ENCODE assay signal across 22 cellular contexts in genomic region chr2:166181813-166182154, GRCh38. TPM values are rescaled to one million over a fixed set of nuclear protein-coding genes. Genes with fewer than 3 reads are reported as not detected.
A peak's percentile ranks its signal among the peaks of the same experiment; 100 is the strongest.
DNase-seq lines count a peak whose midpoint lies in the region; ATAC-seq and TF ChIP-seq lines count a peak whose summit lies in the region.
"Had no signal": no experiment of that assay in that cellular context is flagged by ENCODE, and none has a peak within 500 bp of the region (broad histone marks: within the 10 kb centered on the region; RNA-seq: fewer than 3 reads in every experiment).

No MANE protein-coding gene starts in this region.

- H3K9ac ChIP-seq in Loucy (ENCODE audit: low read depth, low read length, poor library complexity, severe bottlenecking): no peak overlapping the region

- H2AFZ ChIP-seq in Loucy (ENCODE audit: low read length): no peak overlapping the region

- H3F3A ChIP-seq in Loucy (ENCODE audit: low read depth): no peaks in the 10 kb centered on the region

- peak overlapping the region; percentile 85 for H3K27ac Mint-ChIP-seq in chondrocyte (ENCODE audit: unreplicated experiment)
- H3K27ac Mint-ChIP-seq in type B pancreatic cell: peak overlapping the region; percentile 33
- H3K27ac Mint-ChIP-seq: activated naive CD8-positive, alpha-beta T cell treated with anti-CD3 and anti-CD28 coated beads, Interleukin-2, amount 50 U/mL, for 24 hours; B cell; brain; WTC11 had no signal

- H3K4me2 ChIP-seq in Loucy (ENCODE audit: low read depth, low read length, poor library complexity, severe bottlenecking): no peak overlapping the region

- no peaks in the 10 kb centered on the region for H3K9me2 ChIP-seq in Loucy (replicated peaks; ENCODE audit: low read depth, low read length)

- H3K27me3 Mint-ChIP-seq in chondrocyte (ENCODE audit: low read depth): no peaks in the 10 kb centered on the region
- no peaks in the 10 kb centered on the region for H3K27me3 Mint-ChIP-seq in type B pancreatic cell
- H3K27me3 Mint-ChIP-seq: brain had no signal

- H3K9me3 ChIP-seq in left ventricle myocardium inferior (replicated peaks): no peaks in the 10 kb centered on the region
- no peaks in the 10 kb centered on the region for H3K9me3 ChIP-seq in Loucy (ENCODE audit: insufficient read depth, low read depth, low read length)
- H3K9me3 ChIP-seq: esophagus squamous epithelium, SJCRH30, stomach had no signal

- H4K20me1 ChIP-seq in Loucy (ENCODE audit: insufficient read depth, low read length, poor library complexity, severe bottlenecking): no peaks in the 10 kb centered on the region

- H3K79me2 ChIP-seq in Loucy (ENCODE audit: insufficient read depth, low read length): no peaks in the 10 kb centered on the region

- no peaks in the 10 kb centered on the region for H3K36me3 Mint-ChIP-seq in chondrocyte (ENCODE audit: low read depth)
- no peaks in the 10 kb centered on the region for H3K36me3 Mint-ChIP-seq in type B pancreatic cell
- H3K36me3 Mint-ChIP-seq: brain, WTC11 had no signal

- H3K4me3 Mint-ChIP-seq in chondrocyte (ENCODE audit: unreplicated experiment) (no peak overlapping the region), type B pancreatic cell (no peak overlapping the region)
- H3K4me3 Mint-ChIP-seq: activated naive CD8-positive, alpha-beta T cell treated with anti-CD3 and anti-CD28 coated beads, Interleukin-2, amount 50 U/mL, for 24 hours; B cell; brain; WTC11 had no signal

- no peak for ATAC-seq in left cardiac atrium
- no peak for ATAC-seq in HG02642 (IDR thresholded peaks at IDR 0.05; ENCODE audit: poor library complexity, unreplicated experiment)
- ATAC-seq: activated naive CD8-positive, alpha-beta T cell treated with anti-CD3 and anti-CD28 coated beads, Interleukin-2, amount 50 U/mL, for 24 hours had no signal

- H3K27me3 ChIP-seq in left ventricle myocardium inferior (ENCODE audit: low read depth): peaks cover 15% of the 10 kb centered on the region
- H3K27me3 ChIP-seq in Loucy (ENCODE audit: insufficient read depth, low read length, poor library complexity, severe bottlenecking): no peaks in the 10 kb centered on the region
- H3K27me3 ChIP-seq: SJCRH30 had no signal

- intact Hi-C loops in left ventricle myocardium inferior (cut with micrococcal nuclease): no loop called here
- intact Hi-C loops in left cardiac atrium (cut with DNase I): no loop called here

- DNase-seq in left ventricle myocardium inferior (no peak), left cardiac atrium (no peak), chondrocyte (ENCODE audit: low spot score) (no peak), type B pancreatic cell (ENCODE audit: extremely low spot score, unreplicated experiment) (no peak)
- no peak for DNase-seq in stimulated activated naive CD4-positive, alpha-beta T cell treated with Interleukin-2 at 50 U/mL for 16 hours (lab: John Stamatoyannopoulos, UW)
- DNase-seq in activated CD4-positive, alpha-beta T cell treated with anti-CD3 and anti-CD28 coated beads for 4 hours: no peak
- DNase-seq: activated CD4-positive, alpha-beta T cell treated with anti-CD3 and anti-CD28 coated beads, Interleukin-2, amount 50 U/mL, for 4 hours; activated effector memory CD4-positive, alpha-beta T cell treated with Interleukin-2 at 50 U/mL for 16 hours; DMS79; effector CD8-positive, alpha-beta T cell; esophagus squamous epithelium had no signal

- H3K4me1 Mint-ChIP-seq in chondrocyte (ENCODE audit: low read depth) (peaks cover 14% of the 10 kb centered on the region), type B pancreatic cell (ENCODE audit: unreplicated experiment) (peaks cover 8% of the 10 kb centered on the region)
- H3K4me1 Mint-ChIP-seq: activated naive CD8-positive, alpha-beta T cell treated with anti-CD3 and anti-CD28 coated beads, Interleukin-2, amount 50 U/mL, for 24 hours; B cell; brain had no signal

- peak; percentile 1 for TF ChIP-seq CTCF in left ventricle myocardium inferior (IDR thresholded peaks at IDR 0.05; ENCODE audit: borderline replicate concordance)
- peak; percentile 29; the same call in 1 of the 2 replicates for TF ChIP-seq CTCF in Loucy (conservative IDR thresholded peaks at IDR 0.05; ENCODE audit: low read length)
- TF ChIP-seq CTCF in chondrocyte (IDR thresholded peaks at IDR 0.05): peak; percentile 65
- TF ChIP-seq CTCF in type B pancreatic cell (conservative IDR thresholded peaks at IDR 0.05): no peak

- H3K4me1 ChIP-seq in left ventricle myocardium inferior (no peaks in the 10 kb centered on the region), Loucy (ENCODE audit: insufficient read depth, low read length, poor library complexity, severe bottlenecking) (no peaks in the 10 kb centered on the region)
- H3K4me1 ChIP-seq: SJCRH30, stomach had no signal

- H3K4me3 ChIP-seq in left ventricle myocardium inferior (no peak overlapping the region), Loucy (ENCODE audit: low read length, poor library complexity, severe bottlenecking) (no peak overlapping the region)
- H3K4me3 ChIP-seq: esophagus squamous epithelium, SJCRH30, stomach had no signal

- no peaks in the 10 kb centered on the region for H3K9me3 Mint-ChIP-seq in chondrocyte (ENCODE audit: low read depth)
- no peaks in the 10 kb centered on the region for H3K9me3 Mint-ChIP-seq in type B pancreatic cell
- H3K9me3 Mint-ChIP-seq: activated naive CD8-positive, alpha-beta T cell treated with anti-CD3 and anti-CD28 coated beads, Interleukin-2, amount 50 U/mL, for 24 hours; WTC11 had no signal

- H3K27ac ChIP-seq in left ventricle myocardium inferior (replicated peaks): no peak overlapping the region
- H3K27ac ChIP-seq: esophagus squamous epithelium, SJCRH30, stomach had no signal

- H3K36me3 ChIP-seq in left ventricle myocardium inferior (no peaks in the 10 kb centered on the region), Loucy (ENCODE audit: insufficient read depth, low read length) (no peaks in the 10 kb centered on the region)
- H3K36me3 ChIP-seq: esophagus squamous epithelium, SJCRH30, stomach had no signal

RNA-seq across cellular contexts. Expression of gene SCN1A, which starts 54.0 kb away (rescaled TPM):
- 0.63 TPM for total RNA-seq in left ventricle myocardium inferior
- total RNA-seq in left cardiac atrium: under 1 TPM; 0.24 to 0.32 TPM
- 0.05 TPM in 1 of 3 replicates, not detected in the others for total RNA-seq in chondrocyte
- total RNA-seq in type B pancreatic cell (ENCODE audit: low replicate concordance): 0.19 and 2.6 TPM in 2 replicates
- total RNA-seq: B cell; esophagus squamous epithelium; kidney; myocyte; SJCRH30; T-helper 2 cell treated with Interferon-gamma antibody and Interleukin-4, amounts not matched to agents 100 ng/mL and 5 ng/mL, for 36 hours had no signal
